1 cellular context compared by ENCODE assay signal in genomic region chr9:114409842-114410241, GRCh38.
TF ChIP-seq lines count a peak whose summit lies in the region.

No MANE protein-coding gene starts in this region.

TF ChIP-seq in H1, 55 proteins besides CTCF, POLR2A, EP300 and RAD21 (continued from another document):
- TF ChIP-seq, protein P1, sequence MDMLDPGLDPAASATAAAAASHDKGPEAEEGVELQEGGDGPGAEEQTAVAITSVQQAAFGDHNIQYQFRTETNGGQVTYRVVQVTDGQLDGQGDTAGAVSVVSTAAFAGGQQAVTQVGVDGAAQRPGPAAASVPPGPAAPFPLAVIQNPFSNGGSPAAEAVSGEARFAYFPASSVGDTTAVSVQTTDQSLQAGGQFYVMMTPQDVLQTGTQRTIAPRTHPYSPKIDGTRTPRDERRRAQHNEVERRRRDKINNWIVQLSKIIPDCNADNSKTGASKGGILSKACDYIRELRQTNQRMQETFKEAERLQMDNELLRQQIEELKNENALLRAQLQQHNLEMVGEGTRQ (IDR thresholded peaks at IDR 0.05; ENCODE audit: low read length): no peak
- TF ChIP-seq EGR1 (IDR thresholded peaks at IDR 0.05; ENCODE audit: borderline replicate concordance, low read depth, low read length) (no peak), EZH2 (IDR thresholded peaks at IDR 0.05; ENCODE audit: low read depth, low read length, severe bottlenecking) (no peak), CBX5 (IDR thresholded peaks at IDR 0.05; ENCODE audit: low read depth, low read length) (no peak), GABPA (IDR thresholded peaks at IDR 0.05; ENCODE audit: borderline replicate concordance, insufficient read depth, low read length) (no peak)
